8 cellular contexts compared by ENCODE assay signal in the genomic region with DNA sequence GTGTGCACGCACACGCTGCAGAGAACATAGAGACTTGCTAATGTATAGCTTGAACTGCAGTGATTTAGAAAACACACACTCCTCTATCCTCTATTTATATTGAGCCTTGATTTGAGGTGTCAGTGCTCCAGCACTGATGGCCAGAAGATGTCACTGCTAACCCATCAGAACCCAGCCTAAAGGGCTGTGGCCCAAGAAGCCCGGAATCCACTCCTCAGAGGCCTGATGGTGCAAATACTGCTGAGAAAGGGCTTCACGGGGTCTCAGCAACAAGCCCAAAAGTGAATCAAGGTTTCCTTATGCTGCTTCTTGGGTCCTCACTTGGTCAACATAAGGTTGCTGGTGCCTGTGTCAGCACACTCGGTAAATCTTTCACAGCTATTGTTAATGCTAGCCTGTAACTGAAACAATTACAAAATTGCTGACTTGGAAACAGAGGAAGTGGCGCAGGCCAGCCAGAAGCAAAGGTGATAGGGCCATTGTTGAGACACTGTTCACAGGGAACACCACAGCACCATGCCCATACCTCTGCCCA.
DNase-seq lines count a peak whose midpoint lies in the region; ATAC-seq and TF ChIP-seq lines count a peak whose summit lies in the region.

No MANE protein-coding gene starts in this region.

- H2AFZ ChIP-seq in SU-DHL-6 (ENCODE audit: low read depth, low read length, severe bottlenecking) (no peak overlapping the region), hepatocyte (no peak overlapping the region)

- peak; percentile 25 for TF ChIP-seq CTCF in SU-DHL-6 (IDR thresholded peaks at IDR 0.05; ENCODE audit: insufficient read depth, low read length, poor library complexity, severe bottlenecking)
- peak; percentile 85 for TF ChIP-seq CTCF in hepatocyte (IDR thresholded peaks at IDR 0.05; ENCODE audit: poor library complexity)
- TF ChIP-seq CTCF in gastrocnemius medialis (IDR thresholded peaks at IDR 0.05 in 4 of 5, conservative IDR thresholded peaks at IDR 0.05 in 1 of 5) = peak; percentile 64 to 85 (median 77)

- ATAC-seq in gastrocnemius medialis (peak; percentile 85 to 93), HG02885 (IDR thresholded peaks at IDR 0.05; ENCODE audit: poor library complexity, unreplicated experiment) (no peak), HG03175 (IDR thresholded peaks at IDR 0.05; ENCODE audit: unreplicated experiment) (no peak)

- no peaks in the 10 kb centered on the region for H3F3A ChIP-seq in SU-DHL-6 (ENCODE audit: insufficient read depth)

- H3K4me2 ChIP-seq in SU-DHL-6 (ENCODE audit: low read depth, low read length, poor library complexity, severe bottlenecking) = no peak overlapping the region
- H3K4me2 ChIP-seq in hepatocyte = no peak overlapping the region

- H3K27ac ChIP-seq in SU-DHL-6 (ENCODE audit: low read depth, low read length) (no peak overlapping the region), hepatocyte (peak overlapping the region; percentile 2), gastrocnemius medialis (peak overlapping the region in 2 of 4 donors; percentile 32 to 45)

- DNase-seq in EL (peak; percentile 47), HuH-7.5 (ENCODE audit: low spot score) (peak; percentile 40), astrocyte of the hippocampus (ENCODE audit: low read depth, low spot score) (peak; percentile 53), hepatocyte (ENCODE audit: low spot score) (peak; percentile 73), gastrocnemius medialis (peak; percentile 41 to 56)

- H3K79me2 ChIP-seq in SU-DHL-6 (ENCODE audit: insufficient read depth, low read length) = no peaks in the 10 kb centered on the region
- no peaks in the 10 kb centered on the region for H3K79me2 ChIP-seq in hepatocyte

- WGBS in hepatocyte (ENCODE audit: low lambda C conversion rate, missing lambda C conversion rate) = 61% methylated on average over 6 of the region's 6 CpGs

- intact Hi-C loops in gastrocnemius medialis (cut with DNase I; ENCODE audit: low total_unique reads) = loop anchor here (1.0 to 5.0 kb wide), 3 partner anchors 147 to 443 kb away; no protein-coding TSS in a partner anchor

- H3K4me1 ChIP-seq in hepatocyte (ENCODE audit: insufficient read depth) = no peaks in the 10 kb centered on the region
- H3K4me1 ChIP-seq in gastrocnemius medialis = peaks cover 3 to 30% of the 10 kb centered on the region in 2 donors

- H3K27me3 ChIP-seq in SU-DHL-6 (ENCODE audit: low read length) (no peaks in the 10 kb centered on the region), hepatocyte (no peaks in the 10 kb centered on the region), gastrocnemius medialis (no peaks in the 10 kb centered on the region)

- H3K9me2 ChIP-seq in SU-DHL-6 (replicated peaks; ENCODE audit: insufficient read depth, low read length) (no peaks in the 10 kb centered on the region), hepatocyte (replicated peaks; ENCODE audit: insufficient read depth) (no peaks in the 10 kb centered on the region)

- H3K4me3 ChIP-seq in SU-DHL-6 (ENCODE audit: insufficient read depth, low read length, poor library complexity, severe bottlenecking) (no peak overlapping the region), hepatocyte (no peak overlapping the region), gastrocnemius medialis (no peak overlapping the region)

- no peak for TF ChIP-seq POLR2A in gastrocnemius medialis (IDR thresholded peaks at IDR 0.05)

- H3K36me3 ChIP-seq in SU-DHL-6 (ENCODE audit: low read length) (no peaks in the 10 kb centered on the region), hepatocyte (replicated peaks; ENCODE audit: insufficient read depth, low read depth) (no peaks in the 10 kb centered on the region), gastrocnemius medialis (peaks cover 0 to 1% of the 10 kb centered on the region in 2 donors)

- H3K9ac ChIP-seq in SU-DHL-6 (ENCODE audit: low read length) = no peak overlapping the region

- in situ Hi-C loops in gastrocnemius medialis (cut with MboI; ENCODE audit: low sequenced_read_pairs in 4 of 4) = loop anchor here in 3 of 4 donors (10.0 kb wide), 3 partner anchors 169 to 449 kb away; no protein-coding TSS in a partner anchor

- H4K20me1 ChIP-seq in SU-DHL-6 (ENCODE audit: low read depth, low read length) = no peaks in the 10 kb centered on the region
- H4K20me1 ChIP-seq in hepatocyte (ENCODE audit: insufficient read depth, poor library complexity, severe bottlenecking) = no peaks in the 10 kb centered on the region

- no peaks in the 10 kb centered on the region for H3K9me3 ChIP-seq in SU-DHL-6 (ENCODE audit: insufficient read depth, low read length)
- no peaks in the 10 kb centered on the region for H3K9me3 ChIP-seq in hepatocyte (ENCODE audit: low read depth)
- no peaks in the 10 kb centered on the region for H3K9me3 ChIP-seq in gastrocnemius medialis

Comparison
In these comparisons a context has a peak if more than half of its experiments do, and no peak if none do; other contexts are left out.
1. CTCF ChIP-seq: peak in every context shown above with its lines; median percentile 85 in hepatocyte; 77 in gastrocnemius medialis; 25 in SU-DHL-6.
2. ATAC-seq: peak in gastrocnemius medialis (2 of 2); none in HG02885 (single experiment) and HG03175 (single experiment).
3. Peak in every context shown above with its lines, with median percentiles within 50 percentile points of each other: DNase-seq.